In genomic region chr13:79647518-79647917, GRCh38 we compare ENCODE assay signal across 18 cellular contexts.
A peak's percentile ranks its signal among the peaks of the same experiment; 100 is the strongest.
DNase-seq lines count a peak whose midpoint lies in the region; FAIRE-seq and TF ChIP-seq lines count a peak whose summit lies in the region.
"Had no signal": no experiment of that assay in that cellular context is flagged by ENCODE, and none has a peak within 500 bp of the region (broad histone marks: within the 10 kb centered on the region; RNA-seq: fewer than 3 reads in every experiment).

No MANE protein-coding gene starts in this region.

- peaks cover 68% of the 10 kb centered on the region for H3K4me1 Mint-ChIP-seq in nephron
- H3K4me1 Mint-ChIP-seq: memory B cell; stimulated activated effector memory CD8-positive, alpha-beta T cell treated with anti-CD3 and anti-CD28 coated beads, Interleukin-12 subunit alpha, Interleukin-12 subunit beta, amount 100 ng/mL, for 72 hours had no signal

- DNase-seq in DMS 273 treated with DMSO at 0.1 percent for 48 hours (lab: John Stamatoyannopoulos, UW) (peak; percentile 3), NCI-H1417 (lab: John Stamatoyannopoulos, UW) (peak in 2 of 3 experiments; percentile 86 to 98), bronchial epithelial cell (ENCODE audit: low read depth) (peak; percentile 100), activated T-cell treated with anti-CD3 and anti-CD28 coated beads for 4 hours (no peak), occipital lobe (lab: John Stamatoyannopoulos, UW) (no peak)
- no peak for DNase-seq in activated effector memory CD4-positive, alpha-beta T cell treated with Interleukin-2 at 50 U/mL for 16 hours
- DNase-seq in stimulated activated CD4-positive, alpha-beta T cell treated with anti-CD3 and anti-CD28 coated beads, Interleukin-12 subunit alpha, Interleukin-12 subunit beta, amount 100 ng/mL, for 4 hours: no peak
- DNase-seq: activated CD4-positive, alpha-beta T cell treated with anti-CD3 and anti-CD28 coated beads, Interleukin-2, amount 50 U/mL, for 1 hour; head of caudate nucleus; ovary; PC-9; stimulated activated CD4-positive, alpha-beta T cell treated with anti-CD3 and anti-CD28 coated beads, Interleukin-2, amount 100 ng/mL, for 24 hours; T-helper 2 cell had no signal

- H3K27me3 ChIP-seq in bronchial epithelial cell (ENCODE audit: control insufficient read depth, insufficient read depth, low read length): no peaks in the 10 kb centered on the region
- H3K27me3 ChIP-seq: ovary had no signal

- no peaks in the 10 kb centered on the region for H3K36me3 ChIP-seq in bronchial epithelial cell (ENCODE audit: control insufficient read depth, insufficient read depth, low read length)
- H3K36me3 ChIP-seq: ovary had no signal

- H3K36me3 Mint-ChIP-seq in nephron (ENCODE audit: low read depth): no peaks in the 10 kb centered on the region
- H3K36me3 Mint-ChIP-seq: memory B cell; stimulated activated effector memory CD8-positive, alpha-beta T cell treated with anti-CD3 and anti-CD28 coated beads, Interleukin-12 subunit alpha, Interleukin-12 subunit beta, amount 100 ng/mL, for 72 hours had no signal

- no peak overlapping the region for H3K4me3 Mint-ChIP-seq in nephron
- H3K4me3 Mint-ChIP-seq: activated T-helper 1 cell treated with anti-CD3 and anti-CD28 coated beads, Interleukin-12 subunit alpha, Interleukin-12 subunit beta, Interleukin-2, Interleukin-4 antibody, amounts not matched to agents 30 ng/mL and 10 ng/mL and 1 ng/mL, durations not matched to agents 14 hours and 24 hours and 36 hours; memory B cell; stimulated activated effector memory CD8-positive, alpha-beta T cell treated with anti-CD3 and anti-CD28 coated beads, Interleukin-12 subunit alpha, Interleukin-12 subunit beta, amount 100 ng/mL, for 72 hours had no signal

- H3K27me3 Mint-ChIP-seq in nephron (ENCODE audit: low read depth): no peaks in the 10 kb centered on the region

- H3K4me3 ChIP-seq in bronchial epithelial cell (ENCODE audit: low read depth, low read length): no peak overlapping the region
- H3K4me3 ChIP-seq: ovary, PC-9 had no signal

- peak; percentile 66 for FAIRE-seq in bronchial epithelial cell (lab: Jason Lieb, UNC)
- FAIRE-seq: H54 had no signal

- no peaks in the 10 kb centered on the region for H3K9me3 Mint-ChIP-seq in nephron
- H3K9me3 Mint-ChIP-seq: activated T-helper 1 cell treated with anti-CD3 and anti-CD28 coated beads, Interleukin-12 subunit alpha, Interleukin-12 subunit beta, Interleukin-2, Interleukin-4 antibody, amounts not matched to agents 30 ng/mL and 10 ng/mL and 1 ng/mL, durations not matched to agents 14 hours and 24 hours and 36 hours; memory B cell; stimulated activated effector memory CD8-positive, alpha-beta T cell treated with anti-CD3 and anti-CD28 coated beads, Interleukin-12 subunit alpha, Interleukin-12 subunit beta, amount 100 ng/mL, for 72 hours had no signal

- peak overlapping the region; percentile 88 to 95 (median 92) for H3K27ac Mint-ChIP-seq in nephron
- H3K27ac Mint-ChIP-seq: activated T-helper 1 cell treated with anti-CD3 and anti-CD28 coated beads, Interleukin-12 subunit alpha, Interleukin-12 subunit beta, Interleukin-2, Interleukin-4 antibody, amounts not matched to agents 30 ng/mL and 10 ng/mL and 1 ng/mL, durations not matched to agents 14 hours and 24 hours and 36 hours; memory B cell; stimulated activated effector memory CD8-positive, alpha-beta T cell treated with anti-CD3 and anti-CD28 coated beads, Interleukin-12 subunit alpha, Interleukin-12 subunit beta, amount 100 ng/mL, for 72 hours had no signal

- TF ChIP-seq CTCF in bronchial epithelial cell (IDR thresholded peaks at IDR 0.05; ENCODE audit: insufficient read depth, low read length, severe bottlenecking) (no peak), nephron (IDR thresholded peaks at IDR 0.05; ENCODE audit: unreplicated experiment in 3 of 3) (no peak)

Comparison
In these comparisons a context has a peak if more than half of its experiments do, and no peak if none do; other contexts are left out.
1. DNase-seq: peak in DMS 273 treated with DMSO at 0.1 percent for 48 hours (single experiment), NCI-H1417 (2 of 3) and bronchial epithelial cell (single experiment); none in activated effector memory CD4-positive, alpha-beta T cell treated with Interleukin-2 at 50 U/mL for 16 hours (single experiment), activated T-cell treated with anti-CD3 and anti-CD28 coated beads for 4 hours (single experiment), occipital lobe (single experiment) and stimulated activated CD4-positive, alpha-beta T cell treated with anti-CD3 and anti-CD28 coated beads, Interleukin-12 subunit alpha, Interleukin-12 subunit beta, amount 100 ng/mL, for 4 hours (single experiment).